Comparison of ENCODE assay signal across 13 cellular contexts in the genomic region with DNA sequence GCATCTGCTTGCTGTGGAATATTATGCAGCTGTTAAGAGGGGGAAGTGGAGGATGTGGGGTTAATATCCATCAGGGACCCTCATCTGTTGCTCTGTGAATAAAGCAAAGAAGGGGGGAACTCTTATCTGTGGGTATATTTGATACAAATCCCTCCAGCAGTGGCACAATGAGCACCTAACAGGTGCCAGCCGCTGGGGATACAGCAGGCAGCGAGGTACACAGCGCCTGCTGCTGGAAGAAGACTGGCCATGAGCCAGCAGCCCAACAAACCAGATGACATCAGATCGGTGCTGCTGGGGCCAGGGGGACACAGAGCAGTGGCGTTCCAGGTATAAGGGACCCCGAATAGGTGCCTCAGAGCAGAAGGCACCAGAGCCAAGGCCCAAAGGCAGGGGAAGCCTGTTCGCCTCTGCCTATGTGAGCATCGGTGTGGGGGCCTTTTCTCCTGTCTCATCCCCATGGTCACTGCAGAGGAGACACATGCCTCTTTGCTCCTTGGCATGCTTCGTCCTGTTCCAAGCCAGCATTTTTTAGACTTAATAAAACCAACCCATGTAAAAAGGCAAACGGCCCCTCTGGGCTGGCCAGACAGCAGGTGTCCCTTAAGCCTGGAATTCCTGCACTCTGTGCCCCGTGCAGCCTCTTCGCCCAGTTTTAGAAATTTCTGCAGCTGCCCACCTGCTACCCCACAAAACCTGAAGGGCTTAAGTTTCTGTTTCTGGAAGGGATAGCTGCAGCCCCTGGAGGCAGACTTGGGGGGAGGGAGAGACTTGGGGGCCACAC. TPM values are rescaled to one million over a fixed set of nuclear protein-coding genes. Genes with fewer than 3 reads are reported as not detected.
DNase-seq lines count a peak whose midpoint lies in the region; ATAC-seq and TF ChIP-seq lines count a peak whose summit lies in the region.
"Had no signal": no experiment of that assay in that cellular context is flagged by ENCODE, and none has a peak within 500 bp of the region (broad histone marks: within the 10 kb centered on the region; RNA-seq: fewer than 3 reads in every experiment).

No MANE protein-coding gene starts in this region.

- H3K4me3 Mint-ChIP-seq in CD8-positive, alpha-beta T cell = peak overlapping the region; percentile 63
- peak overlapping the region; percentile 52 for H3K4me3 Mint-ChIP-seq in central memory CD8-positive, alpha-beta T cell
- H3K4me3 Mint-ChIP-seq in neural crest cell = peak overlapping the region; percentile 86
- H3K4me3 Mint-ChIP-seq: activated CD8-positive, alpha-beta T cell treated with anti-CD3 and anti-CD28 coated beads for 36 hours had no signal

- H3K27ac Mint-ChIP-seq in CD8-positive, alpha-beta T cell = no peak overlapping the region
- H3K27ac Mint-ChIP-seq in central memory CD8-positive, alpha-beta T cell (ENCODE audit: low read depth) = no peak overlapping the region
- H3K27ac Mint-ChIP-seq in neural crest cell (ENCODE audit: unreplicated experiment) = no peak overlapping the region
- H3K27ac Mint-ChIP-seq: activated CD8-positive, alpha-beta T cell treated with anti-CD3 and anti-CD28 coated beads for 36 hours; T-helper 17 cell had no signal

- peaks cover 5% of the 10 kb centered on the region for H3K27me3 ChIP-seq in CD8-positive, alpha-beta T cell (ENCODE audit: insufficient read depth, low read length)
- peaks cover 15% of the 10 kb centered on the region for H3K27me3 ChIP-seq in H7 (ENCODE audit: control insufficient read depth, insufficient read depth, low read length)

- H3K27ac ChIP-seq in CD8-positive, alpha-beta T cell (ENCODE audit: low read depth, low read length) = no peak overlapping the region

- no peaks in the 10 kb centered on the region for H3K9me3 Mint-ChIP-seq in CD8-positive, alpha-beta T cell
- no peaks in the 10 kb centered on the region for H3K9me3 Mint-ChIP-seq in central memory CD8-positive, alpha-beta T cell
- H3K9me3 Mint-ChIP-seq in neural crest cell = no peaks in the 10 kb centered on the region
- H3K9me3 Mint-ChIP-seq: activated CD8-positive, alpha-beta T cell treated with anti-CD3 and anti-CD28 coated beads for 36 hours had no signal

- intact Hi-C loops in CD8-positive, alpha-beta T cell (cut with DNase I, micrococcal nuclease) = loop anchor here in 1 of 2 experiments (10.0 kb wide), 1 partner anchor 189 kb away; a partner anchor contains a TSS

- H3K27me3 Mint-ChIP-seq in CD8-positive, alpha-beta T cell (ENCODE audit: low read depth) = peaks cover 5% of the 10 kb centered on the region
- H3K27me3 Mint-ChIP-seq in central memory CD8-positive, alpha-beta T cell = no peaks in the 10 kb centered on the region
- peaks cover 17% of the 10 kb centered on the region for H3K27me3 Mint-ChIP-seq in neural crest cell (ENCODE audit: low read depth)
- H3K27me3 Mint-ChIP-seq: T-helper 17 cell had no signal

- H3K9me3 ChIP-seq in CD8-positive, alpha-beta T cell (ENCODE audit: low read length) = no peaks in the 10 kb centered on the region

- DNase-seq in CD8-positive, alpha-beta T cell = no peak
- peak; percentile 69 for DNase-seq in H7
- no peak for DNase-seq in central memory CD8-positive, alpha-beta T cell (ENCODE audit: low spot score in 2 of 2)
- DNase-seq in neural crest cell (ENCODE audit: low read depth, low spot score) = no peak
- DNase-seq in NCI-H146 treated with DMSO at 0.1 percent for 48 hours (lab: John Stamatoyannopoulos, UW; ENCODE audit: unreplicated experiment) = no peak
- DNase-seq: activated CD8-positive, alpha-beta T cell treated with anti-CD3 and anti-CD28 coated beads for 36 hours; activated gamma-delta T cell; erythroblast; mesendoderm; T-helper 17 cell had no signal

- POLR2A ChIA-PET in CD8-positive, alpha-beta T cell (lab: Charles Lee) = no interaction called here

- peaks cover 20% of the 10 kb centered on the region for H3K4me1 Mint-ChIP-seq in CD8-positive, alpha-beta T cell (ENCODE audit: low read depth)
- H3K4me1 Mint-ChIP-seq in central memory CD8-positive, alpha-beta T cell = peaks cover 13% of the 10 kb centered on the region
- peaks cover 30% of the 10 kb centered on the region for H3K4me1 Mint-ChIP-seq in neural crest cell

- H3K36me3 Mint-ChIP-seq in CD8-positive, alpha-beta T cell = peaks cover 1% of the 10 kb centered on the region
- peaks cover 11% of the 10 kb centered on the region for H3K36me3 Mint-ChIP-seq in central memory CD8-positive, alpha-beta T cell (ENCODE audit: insufficient read depth)
- H3K36me3 Mint-ChIP-seq in neural crest cell (ENCODE audit: low read depth) = peaks cover 5% of the 10 kb centered on the region

- no peak overlapping the region for H3K4me3 ChIP-seq in CD8-positive, alpha-beta T cell (ENCODE audit: low read depth, low read length)
- no peak overlapping the region for H3K4me3 ChIP-seq in H7 (ENCODE audit: insufficient read depth, low read depth, low read length)

- H3K36me3 ChIP-seq in CD8-positive, alpha-beta T cell (ENCODE audit: insufficient read depth, low read length) = no peaks in the 10 kb centered on the region
- H3K36me3 ChIP-seq in H7 (replicated peaks; ENCODE audit: control insufficient read depth, insufficient read depth, low read length) = peaks cover 10% of the 10 kb centered on the region

- ATAC-seq in CD8-positive, alpha-beta T cell = no peak
- no peak for ATAC-seq in central memory CD8-positive, alpha-beta T cell (replicated peaks; ENCODE audit: extremely low read depth, poor library complexity, severe bottlenecking)
- no peak for ATAC-seq in HG03095 (IDR thresholded peaks at IDR 0.05; ENCODE audit: unreplicated experiment)
- ATAC-seq in HG03342 (IDR thresholded peaks at IDR 0.05; ENCODE audit: unreplicated experiment) = no peak
- ATAC-seq: activated CD8-positive, alpha-beta T cell treated with anti-CD3 and anti-CD28 coated beads for 36 hours; Panc1; T-helper 17 cell had no signal

- H3K4me1 ChIP-seq in CD8-positive, alpha-beta T cell (ENCODE audit: insufficient read depth, low read length) = peaks cover 26% of the 10 kb centered on the region

- TF ChIP-seq CTCF in CD8-positive, alpha-beta T cell (IDR thresholded peaks at IDR 0.05) = no peak
- TF ChIP-seq CTCF in neural crest cell (conservative IDR thresholded peaks at IDR 0.05) = no peak

- CTCF ChIA-PET in CD8-positive, alpha-beta T cell (lab: Charles Lee) = interaction anchor here (0.6 kb wide), 1 partner anchor 231 kb away, joined by 3 read pairs; no protein-coding TSS in a partner anchor

RNA-seq across cellular contexts. Expression of a gene that starts 1.6 kb away (rescaled TPM):
- 1 to 10 TPM; 6.5 TPM for total RNA-seq in CD8-positive, alpha-beta T cell
- 282 and 412 TPM in 2 replicates for total RNA-seq in H7 (2014; rRNA removed; shearing (Covaris generic))
- 961 and 996 TPM in 2 replicates for total RNA-seq in neural crest cell

RNA-seq across cellular contexts. Expression of a gene that starts 4.8 kb away (rescaled TPM):
- 10 to 100 TPM; 10.9 to 11.6 TPM for total RNA-seq in CD8-positive, alpha-beta T cell
- total RNA-seq in H7 (2014; rRNA removed; shearing (Covaris generic)) = 13.4 and 14.1 TPM in 2 replicates
- 10.9 and 12.5 TPM in 2 replicates for total RNA-seq in neural crest cell

RNA-seq across cellular contexts. Expression of a gene that starts 38.3 kb away (rescaled TPM):
- total RNA-seq in CD8-positive, alpha-beta T cell = 10 to 100 TPM; 46.2 to 46.3 TPM
- 16.6 and 17.7 TPM in 2 replicates for total RNA-seq in H7 (2014; rRNA removed; shearing (Covaris generic))
- 32.1 and 33.5 TPM in 2 replicates for total RNA-seq in neural crest cell

RNA-seq across cellular contexts. Expression of a gene that starts 38.6 kb away (rescaled TPM):
- total RNA-seq in CD8-positive, alpha-beta T cell = 10 to 100 TPM; 11.6 to 13.4 TPM
- 15.8 and 17.4 TPM in 2 replicates for total RNA-seq in H7 (2014; rRNA removed; shearing (Covaris generic))
- total RNA-seq in neural crest cell = 33.7 and 37.2 TPM in 2 replicates

Comparison
In these comparisons a context has a peak if more than half of its experiments do, and no peak if none do; other contexts are left out.
1. RNA of a gene that starts 1.6 kb away (total RNA-seq): 961 to 996 TPM in neural crest cell and 282 to 412 TPM in H7; 6.5 TPM in CD8-positive, alpha-beta T cell; every median in the first group is over 10 times any median in the second.
2. Peak in every context shown above with its lines, with median percentiles within 50 percentile points of each other: H3K4me3 Mint-ChIP-seq.